Comparison of ENCODE assay signal across 7 cellular contexts in the genomic region with DNA sequence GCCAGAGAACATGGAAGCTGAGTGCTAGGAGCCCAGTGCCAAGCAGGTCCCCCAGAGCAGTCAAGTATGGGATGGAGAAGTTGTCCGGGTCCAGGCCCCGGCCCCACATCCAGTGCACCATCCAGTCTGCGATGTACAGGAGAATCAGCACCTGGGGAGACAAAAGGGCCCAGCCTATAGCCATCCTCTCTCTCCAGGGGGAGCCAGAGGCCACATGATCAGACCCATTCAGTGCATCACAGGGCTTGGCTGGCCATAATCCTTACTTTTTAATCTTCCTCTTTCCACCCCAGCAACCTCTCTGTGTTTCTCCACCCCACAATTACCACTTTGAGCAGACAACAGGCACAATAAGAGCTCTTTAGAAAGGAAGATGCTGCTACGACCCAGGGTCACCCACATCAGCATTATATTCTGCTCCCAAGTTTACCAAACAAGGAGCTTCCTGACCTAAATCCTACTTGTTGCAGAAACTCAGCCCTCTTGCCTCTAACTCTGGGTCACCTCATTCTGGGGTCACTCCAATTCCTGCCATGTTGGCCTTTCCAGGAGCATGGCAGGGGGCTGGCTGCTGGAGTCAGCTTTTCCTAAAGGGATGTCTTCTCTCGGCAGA. TPM values are rescaled to one million over a fixed set of nuclear protein-coding genes. Genes with fewer than 3 reads are reported as not detected.
DNase-seq lines count a peak whose midpoint lies in the region; ATAC-seq and TF ChIP-seq lines count a peak whose summit lies in the region.

No MANE protein-coding gene starts in this region.

- H3K4me3 ChIP-seq in esophagus muscularis mucosa (no peak overlapping the region), upper lobe of left lung (no peak overlapping the region)

- peaks cover 32% of the 10 kb centered on the region for H3K36me3 Mint-ChIP-seq in nephron (ENCODE audit: low read depth)

- WGBS in esophagus muscularis mucosa, result 78% methylated on average over 4 of the region's 5 CpGs
- WGBS in upper lobe of left lung, 2 donors, result 65 to 70% methylated on average over 4 to 5 of the region's 5 CpGs

- DNase-seq in GM10266 (ENCODE audit: extremely low spot score) (peak; percentile 74), NCI-H82 (lab: John Stamatoyannopoulos, UW) (peak; percentile 92), activated T-cell treated with anti-CD3 and anti-CD28 coated beads for 1 hour (ENCODE audit: low read depth) (peak; percentile 53), esophagus muscularis mucosa (ENCODE audit: extremely low spot score) (no peak), upper lobe of left lung (peak in 1 of 2 donors; percentile 63)

- H3K4me1 ChIP-seq in esophagus muscularis mucosa (peaks cover 0 to 8% (median 4%) of the 10 kb centered on the region in 4 donors), upper lobe of left lung (no peaks in the 10 kb centered on the region)

- no peaks in the 10 kb centered on the region for H3K9me3 Mint-ChIP-seq in nephron

- TF ChIP-seq EP300 in esophagus muscularis mucosa (IDR thresholded peaks at IDR 0.05) (no peak), upper lobe of left lung (IDR thresholded peaks at IDR 0.05) (no peak)

- intact Hi-C loops in esophagus muscularis mucosa (cut with DNase I), result loop anchor here (1.0 to 5.0 kb wide), 2 partner anchors 126 to 186 kb away; no protein-coding TSS in a partner anchor

- H3K27ac Mint-ChIP-seq in nephron, result no peak overlapping the region

- H3K9me3 ChIP-seq in esophagus muscularis mucosa (no peaks in the 10 kb centered on the region), upper lobe of left lung (no peaks in the 10 kb centered on the region)

- TF ChIP-seq POLR2A in esophagus muscularis mucosa (IDR thresholded peaks at IDR 0.05; ENCODE audit: low read depth) (no peak), upper lobe of left lung (IDR thresholded peaks at IDR 0.05) (no peak)

- H3K27ac ChIP-seq in esophagus muscularis mucosa (replicated peaks in 1 of 4), result no peak overlapping the region
- H3K27ac ChIP-seq in upper lobe of left lung, result no peak overlapping the region

- H3K27me3 Mint-ChIP-seq in nephron (ENCODE audit: low read depth), result no peaks in the 10 kb centered on the region

- peaks cover 12% of the 10 kb centered on the region for H3K4me1 Mint-ChIP-seq in nephron

- H3K27me3 ChIP-seq in esophagus muscularis mucosa (no peaks in the 10 kb centered on the region), upper lobe of left lung (peaks cover 0 to 2% (median 0%) of the 10 kb centered on the region in 4 donors)

- peak; percentile 92 for TF ChIP-seq CTCF in GM10266 (IDR thresholded peaks at IDR 0.05; ENCODE audit: control insufficient read depth, insufficient read depth, low read depth, missing control alignments)
- TF ChIP-seq CTCF in esophagus muscularis mucosa (IDR thresholded peaks at IDR 0.05), result peak; percentile 73 to 84 (median 82)
- peak; percentile 69 to 73 (median 71) for TF ChIP-seq CTCF in nephron (IDR thresholded peaks at IDR 0.05; ENCODE audit: unreplicated experiment in 3 of 3)
- TF ChIP-seq CTCF in upper lobe of left lung (IDR thresholded peaks at IDR 0.05), result peak; percentile 49 to 81 (median 76)

- ATAC-seq in HG03108 (IDR thresholded peaks at IDR 0.05; ENCODE audit: unreplicated experiment), result peak; percentile 51
- peak; percentile 79 to 87 for ATAC-seq in upper lobe of left lung (ENCODE audit: low FRiP score in 2 of 2)

- H3K36me3 ChIP-seq in esophagus muscularis mucosa (peaks cover 35 to 73% (median 68%) of the 10 kb centered on the region in 4 donors), upper lobe of left lung (peaks cover 10 to 69% (median 20%) of the 10 kb centered on the region in 4 donors)

- no peak overlapping the region for H3K4me3 Mint-ChIP-seq in nephron

RNA-seq across cellular contexts. Expression of gene RAB29, which starts 16.4 kb away (rescaled TPM):
- 10 to 100 TPM; 28.5 to 59.2 (median 41.8) TPM for total RNA-seq in esophagus muscularis mucosa
- 10 to 100 TPM; 17.8 to 27.6 (median 25.1) TPM for total RNA-seq in upper lobe of left lung

RNA-seq across cellular contexts. Expression of gene SLC41A1, which starts 21.3 kb away (rescaled TPM):
- total RNA-seq in esophagus muscularis mucosa, result 10 to 100 TPM; 22.4 to 37.1 (median 30.6) TPM
- 10 to 100 TPM; 17.8 to 35.1 (median 27.3) TPM for total RNA-seq in upper lobe of left lung

RNA-seq across cellular contexts. Expression of gene NUCKS1, which starts 41.7 kb away (rescaled TPM):
- 100 to 1,000 TPM; 111 to 120 (median 116) TPM for total RNA-seq in esophagus muscularis mucosa
- 100 to 1,000 TPM in 4 of 6 donors, 10 to 100 TPM in 2; 65.4 to 182 (median 112) TPM for total RNA-seq in upper lobe of left lung

RNA-seq across cellular contexts. Expression of gene PM20D1, which starts 58.3 kb away (rescaled TPM):
- total RNA-seq in esophagus muscularis mucosa, result 1 to 10 TPM in 1 of 4 donors, under 1 TPM in 1, not detected in 2; 0.29 to 2.5 TPM
- under 1 TPM in 2 of 6 donors, not detected in 4; 0.34 to 0.47 TPM for total RNA-seq in upper lobe of left lung
